In genomic region chr2:25310690-25310964, GRCh38 we compare ENCODE assay signal across 12 cellular contexts. TPM values are rescaled to one million over a fixed set of nuclear protein-coding genes. Genes with fewer than 3 reads are reported as not detected.
DNase-seq lines count a peak whose midpoint lies in the region; ATAC-seq and TF ChIP-seq lines count a peak whose summit lies in the region.
"Had no signal": no experiment of that assay in that cellular context is flagged by ENCODE, and none has a peak within 500 bp of the region (broad histone marks: within the 10 kb centered on the region; RNA-seq: fewer than 3 reads in every experiment).

No MANE protein-coding gene starts in this region.

- TF ChIP-seq CTCF in heart left ventricle (IDR thresholded peaks at IDR 0.05) (no peak), VCaP (conservative IDR thresholded peaks at IDR 0.05) (no peak), transverse colon (IDR thresholded peaks at IDR 0.05) (no peak)

- in situ Hi-C loops in transverse colon (cut with MboI; ENCODE audit: low pct_ligation_motif_present in 1 of 4, low pct_unique_long_range_greater_than_20kb in 1 of 4, low sequenced_read_pairs in 3 of 4): no loop called here

- no peak for TF ChIP-seq EP300 in transverse colon (IDR thresholded peaks at IDR 0.05; ENCODE audit: low read depth)

- WGBS in heart left ventricle, 4 donors: 70 to 79% (median 72%) methylated on average over 6 of the region's 6 CpGs
- WGBS in transverse colon (ENCODE audit: low coverage in 1 of 2), 2 donors: 78% methylated on average over 6 of the region's 6 CpGs; no CpG with 5 or more reads in 1 of the 2 donors

- DNase-seq in heart left ventricle (no peak), Right ventricle myocardium inferior (ENCODE audit: missing footprints) (no peak), transverse colon (no peak), SKM-1 (lab: John Stamatoyannopoulos, UW; ENCODE audit: unreplicated experiment) (no peak)
- DNase-seq: activated naive CD4-positive, alpha-beta T cell treated with anti-CD3 and anti-CD28 coated beads for 36 hours; immature natural killer cell; stimulated activated CD4-positive, alpha-beta T cell treated with anti-CD3 and anti-CD28 coated beads, Interleukin-2, amount 100 ng/mL, for 24 hours; stimulated activated naive B cell treated with anti-CD40 and anti-IgM and Interleukin-4, amounts not matched to agents 10 μg/mL and 1 μg/mL and 100 μg/mL, for 72 hours had no signal

- peak overlapping the region; percentile 53; the same call in 1 of the 2 replicates for H3K9ac ChIP-seq in iPS-20b (ENCODE audit: low read depth, low read length)

- TF ChIP-seq POLR2A in heart left ventricle (IDR thresholded peaks at IDR 0.05) (no peak), transverse colon (IDR thresholded peaks at IDR 0.05) (no peak)

- H3K4me1 ChIP-seq in heart left ventricle: peaks cover under 1 to 98% (median 78%) of the 10 kb centered on the region in 12 donors
- H3K4me1 ChIP-seq in iPS-20b (ENCODE audit: insufficient read depth, low read length): peaks cover 28% of the 10 kb centered on the region
- peaks cover 27 to 63% (median 45%) of the 10 kb centered on the region in 4 donors for H3K4me1 ChIP-seq in transverse colon

- H3K27me3 ChIP-seq in heart left ventricle (no peaks in the 10 kb centered on the region), iPS-20b (ENCODE audit: insufficient read depth, low read length) (no peaks in the 10 kb centered on the region), transverse colon (no peaks in the 10 kb centered on the region)

- H3K27ac ChIP-seq in heart left ventricle (peak overlapping the region in 9 of 12 donors; percentile 18 to 76 (median 70)), VCaP (peak overlapping the region; percentile 97), iPS-20b (ENCODE audit: low read length) (peak overlapping the region; percentile 64), transverse colon (peak overlapping the region; percentile 14 to 50 (median 44))

- ATAC-seq in heart left ventricle (no peak), Right ventricle myocardium inferior (no peak), GM18519 (IDR thresholded peaks at IDR 0.05; ENCODE audit: low FRiP score, unreplicated experiment) (no peak), GM18907 (IDR thresholded peaks at IDR 0.05; ENCODE audit: unreplicated experiment) (no peak)
- ATAC-seq: stimulated activated naive B cell treated with anti-CD40 and anti-IgM and Interleukin-4, amounts not matched to agents 10 μg/mL and 1 μg/mL and 100 μg/mL, for 72 hours had no signal

- intact Hi-C loops in heart left ventricle (cut with DNase I): loop anchor here in 1 of 10 donors (5.0 kb wide), 1 partner anchor 67 kb away; no protein-coding TSS in a partner anchor
- intact Hi-C loops in Right ventricle myocardium inferior (cut with DNase I): loop anchor here (5.0 kb wide), 1 partner anchor 67 kb away; no protein-coding TSS in a partner anchor
- intact Hi-C loops in transverse colon (cut with DNase I; ENCODE audit: low total_unique reads): no loop called here

- no peak overlapping the region for H3K4me3 ChIP-seq in heart left ventricle
- H3K4me3 ChIP-seq in iPS-20b (ENCODE audit: low read length): peak overlapping the region; percentile 8; the same call in 1 of the 2 replicates
- no peak overlapping the region for H3K4me3 ChIP-seq in transverse colon

- H3K36me3 ChIP-seq in heart left ventricle: peaks cover 0 to 35% (median 10%) of the 10 kb centered on the region in 9 donors
- no peaks in the 10 kb centered on the region for H3K36me3 ChIP-seq in iPS-20b (ENCODE audit: insufficient read depth, low read depth, low read length)
- no peaks in the 10 kb centered on the region for H3K36me3 ChIP-seq in transverse colon

- no peaks in the 10 kb centered on the region for H3K9me3 ChIP-seq in heart left ventricle
- H3K9me3 ChIP-seq in iPS-20b (ENCODE audit: insufficient read depth, low read depth, low read length): no peaks in the 10 kb centered on the region
- H3K9me3 ChIP-seq in transverse colon: no peaks in the 10 kb centered on the region

RNA-seq across cellular contexts. Expression of gene DNMT3A, which starts 31.1 kb away (rescaled TPM):
- total RNA-seq in heart left ventricle: 10 to 100 TPM in 8 of 9 donors, 1 to 10 TPM in 1; 3.5 to 26.0 (median 18.6) TPM
- 1 to 10 TPM; 9.1 to 9.2 TPM for polyA plus RNA-seq in heart left ventricle
- total RNA-seq in Right ventricle myocardium inferior: 18.6 TPM
- 10 to 100 TPM; 16.1 to 33.7 (median 21.0) TPM for total RNA-seq in transverse colon

Comparison
In these comparisons a context has a peak if more than half of its experiments do, and no peak if none do; other contexts are left out.
1. H3K27ac ChIP-seq: peak in every context shown above with its lines; median percentile 97 in VCaP; 70 in heart left ventricle; 64 in iPS-20b; 44 in transverse colon.